2 cellular contexts compared by ENCODE assay signal in the genomic region with DNA sequence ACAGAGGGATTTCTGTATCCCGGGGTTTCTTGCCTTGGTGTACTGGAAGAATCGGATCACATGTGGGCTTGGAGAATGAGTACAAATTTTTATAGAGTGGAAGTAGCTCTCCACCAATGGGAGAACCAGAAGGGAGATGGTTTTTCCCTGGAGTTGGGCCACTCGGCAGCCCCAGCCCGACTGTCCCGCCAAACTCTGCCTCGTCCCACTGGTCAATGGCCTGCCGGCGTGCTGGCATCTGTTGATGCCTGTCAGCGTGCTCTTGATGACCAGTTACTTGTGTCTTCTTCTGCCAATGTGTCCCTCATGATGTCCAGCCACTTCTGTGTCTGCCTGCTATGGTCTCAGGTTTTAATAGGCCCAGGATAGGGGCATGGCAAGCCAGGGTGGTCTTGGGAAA.
TF ChIP-seq lines count a peak whose summit lies in the region.

No MANE protein-coding gene starts in this region.

TF ChIP-seq in GM23338, 12 proteins besides CTCF, POLR2A, EP300 and RAD21 (continues in another document):
- TF ChIP-seq POLR2AphosphoS5 (IDR thresholded peaks at IDR 0.05; ENCODE audit: low read depth) (no peak), EZH2phosphoT487 (IDR thresholded peaks at IDR 0.05; ENCODE audit: unreplicated experiment) (no peak), NANOG (IDR thresholded peaks at IDR 0.05; ENCODE audit: borderline replicate concordance) (no peak), ZNF331 (CRISPR knock-in tag; IDR thresholded peaks at IDR 0.05; ENCODE audit: low read depth) (no peak), CREB1 (CRISPR knock-in tag; IDR thresholded peaks at IDR 0.05; ENCODE audit: low read depth) (no peak), JUNB (IDR thresholded peaks at IDR 0.05; ENCODE audit: unreplicated experiment) (no peak), STAT1 (IDR thresholded peaks at IDR 0.05; ENCODE audit: unreplicated experiment) (no peak), ZNF462 (CRISPR knock-in tag; IDR thresholded peaks at IDR 0.05) (no peak)
- TF ChIP-seq, protein P1, sequence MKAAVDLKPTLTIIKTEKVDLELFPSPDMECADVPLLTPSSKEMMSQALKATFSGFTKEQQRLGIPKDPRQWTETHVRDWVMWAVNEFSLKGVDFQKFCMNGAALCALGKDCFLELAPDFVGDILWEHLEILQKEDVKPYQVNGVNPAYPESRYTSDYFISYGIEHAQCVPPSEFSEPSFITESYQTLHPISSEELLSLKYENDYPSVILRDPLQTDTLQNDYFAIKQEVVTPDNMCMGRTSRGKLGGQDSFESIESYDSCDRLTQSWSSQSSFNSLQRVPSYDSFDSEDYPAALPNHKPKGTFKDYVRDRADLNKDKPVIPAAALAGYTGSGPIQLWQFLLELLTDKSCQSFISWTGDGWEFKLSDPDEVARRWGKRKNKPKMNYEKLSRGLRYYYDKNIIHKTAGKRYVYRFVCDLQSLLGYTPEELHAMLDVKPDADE (IDR thresholded peaks at IDR 0.05): no peak
- TF ChIP-seq, protein P2, sequence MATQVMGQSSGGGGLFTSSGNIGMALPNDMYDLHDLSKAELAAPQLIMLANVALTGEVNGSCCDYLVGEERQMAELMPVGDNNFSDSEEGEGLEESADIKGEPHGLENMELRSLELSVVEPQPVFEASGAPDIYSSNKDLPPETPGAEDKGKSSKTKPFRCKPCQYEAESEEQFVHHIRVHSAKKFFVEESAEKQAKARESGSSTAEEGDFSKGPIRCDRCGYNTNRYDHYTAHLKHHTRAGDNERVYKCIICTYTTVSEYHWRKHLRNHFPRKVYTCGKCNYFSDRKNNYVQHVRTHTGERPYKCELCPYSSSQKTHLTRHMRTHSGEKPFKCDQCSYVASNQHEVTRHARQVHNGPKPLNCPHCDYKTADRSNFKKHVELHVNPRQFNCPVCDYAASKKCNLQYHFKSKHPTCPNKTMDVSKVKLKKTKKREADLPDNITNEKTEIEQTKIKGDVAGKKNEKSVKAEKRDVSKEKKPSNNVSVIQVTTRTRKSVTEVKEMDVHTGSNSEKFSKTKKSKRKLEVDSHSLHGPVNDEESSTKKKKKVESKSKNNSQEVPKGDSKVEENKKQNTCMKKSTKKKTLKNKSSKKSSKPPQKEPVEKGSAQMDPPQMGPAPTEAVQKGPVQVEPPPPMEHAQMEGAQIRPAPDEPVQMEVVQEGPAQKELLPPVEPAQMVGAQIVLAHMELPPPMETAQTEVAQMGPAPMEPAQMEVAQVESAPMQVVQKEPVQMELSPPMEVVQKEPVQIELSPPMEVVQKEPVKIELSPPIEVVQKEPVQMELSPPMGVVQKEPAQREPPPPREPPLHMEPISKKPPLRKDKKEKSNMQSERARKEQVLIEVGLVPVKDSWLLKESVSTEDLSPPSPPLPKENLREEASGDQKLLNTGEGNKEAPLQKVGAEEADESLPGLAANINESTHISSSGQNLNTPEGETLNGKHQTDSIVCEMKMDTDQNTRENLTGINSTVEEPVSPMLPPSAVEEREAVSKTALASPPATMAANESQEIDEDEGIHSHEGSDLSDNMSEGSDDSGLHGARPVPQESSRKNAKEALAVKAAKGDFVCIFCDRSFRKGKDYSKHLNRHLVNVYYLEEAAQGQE (IDR thresholded peaks at IDR 0.05; ENCODE audit: unreplicated experiment): no peak

TF ChIP-seq in H1, 55 proteins besides CTCF, POLR2A, EP300 and RAD21:
- TF ChIP-seq TBP (IDR thresholded peaks at IDR 0.05; ENCODE audit: low read depth, low read length): no peak
- TF ChIP-seq, protein P3, sequence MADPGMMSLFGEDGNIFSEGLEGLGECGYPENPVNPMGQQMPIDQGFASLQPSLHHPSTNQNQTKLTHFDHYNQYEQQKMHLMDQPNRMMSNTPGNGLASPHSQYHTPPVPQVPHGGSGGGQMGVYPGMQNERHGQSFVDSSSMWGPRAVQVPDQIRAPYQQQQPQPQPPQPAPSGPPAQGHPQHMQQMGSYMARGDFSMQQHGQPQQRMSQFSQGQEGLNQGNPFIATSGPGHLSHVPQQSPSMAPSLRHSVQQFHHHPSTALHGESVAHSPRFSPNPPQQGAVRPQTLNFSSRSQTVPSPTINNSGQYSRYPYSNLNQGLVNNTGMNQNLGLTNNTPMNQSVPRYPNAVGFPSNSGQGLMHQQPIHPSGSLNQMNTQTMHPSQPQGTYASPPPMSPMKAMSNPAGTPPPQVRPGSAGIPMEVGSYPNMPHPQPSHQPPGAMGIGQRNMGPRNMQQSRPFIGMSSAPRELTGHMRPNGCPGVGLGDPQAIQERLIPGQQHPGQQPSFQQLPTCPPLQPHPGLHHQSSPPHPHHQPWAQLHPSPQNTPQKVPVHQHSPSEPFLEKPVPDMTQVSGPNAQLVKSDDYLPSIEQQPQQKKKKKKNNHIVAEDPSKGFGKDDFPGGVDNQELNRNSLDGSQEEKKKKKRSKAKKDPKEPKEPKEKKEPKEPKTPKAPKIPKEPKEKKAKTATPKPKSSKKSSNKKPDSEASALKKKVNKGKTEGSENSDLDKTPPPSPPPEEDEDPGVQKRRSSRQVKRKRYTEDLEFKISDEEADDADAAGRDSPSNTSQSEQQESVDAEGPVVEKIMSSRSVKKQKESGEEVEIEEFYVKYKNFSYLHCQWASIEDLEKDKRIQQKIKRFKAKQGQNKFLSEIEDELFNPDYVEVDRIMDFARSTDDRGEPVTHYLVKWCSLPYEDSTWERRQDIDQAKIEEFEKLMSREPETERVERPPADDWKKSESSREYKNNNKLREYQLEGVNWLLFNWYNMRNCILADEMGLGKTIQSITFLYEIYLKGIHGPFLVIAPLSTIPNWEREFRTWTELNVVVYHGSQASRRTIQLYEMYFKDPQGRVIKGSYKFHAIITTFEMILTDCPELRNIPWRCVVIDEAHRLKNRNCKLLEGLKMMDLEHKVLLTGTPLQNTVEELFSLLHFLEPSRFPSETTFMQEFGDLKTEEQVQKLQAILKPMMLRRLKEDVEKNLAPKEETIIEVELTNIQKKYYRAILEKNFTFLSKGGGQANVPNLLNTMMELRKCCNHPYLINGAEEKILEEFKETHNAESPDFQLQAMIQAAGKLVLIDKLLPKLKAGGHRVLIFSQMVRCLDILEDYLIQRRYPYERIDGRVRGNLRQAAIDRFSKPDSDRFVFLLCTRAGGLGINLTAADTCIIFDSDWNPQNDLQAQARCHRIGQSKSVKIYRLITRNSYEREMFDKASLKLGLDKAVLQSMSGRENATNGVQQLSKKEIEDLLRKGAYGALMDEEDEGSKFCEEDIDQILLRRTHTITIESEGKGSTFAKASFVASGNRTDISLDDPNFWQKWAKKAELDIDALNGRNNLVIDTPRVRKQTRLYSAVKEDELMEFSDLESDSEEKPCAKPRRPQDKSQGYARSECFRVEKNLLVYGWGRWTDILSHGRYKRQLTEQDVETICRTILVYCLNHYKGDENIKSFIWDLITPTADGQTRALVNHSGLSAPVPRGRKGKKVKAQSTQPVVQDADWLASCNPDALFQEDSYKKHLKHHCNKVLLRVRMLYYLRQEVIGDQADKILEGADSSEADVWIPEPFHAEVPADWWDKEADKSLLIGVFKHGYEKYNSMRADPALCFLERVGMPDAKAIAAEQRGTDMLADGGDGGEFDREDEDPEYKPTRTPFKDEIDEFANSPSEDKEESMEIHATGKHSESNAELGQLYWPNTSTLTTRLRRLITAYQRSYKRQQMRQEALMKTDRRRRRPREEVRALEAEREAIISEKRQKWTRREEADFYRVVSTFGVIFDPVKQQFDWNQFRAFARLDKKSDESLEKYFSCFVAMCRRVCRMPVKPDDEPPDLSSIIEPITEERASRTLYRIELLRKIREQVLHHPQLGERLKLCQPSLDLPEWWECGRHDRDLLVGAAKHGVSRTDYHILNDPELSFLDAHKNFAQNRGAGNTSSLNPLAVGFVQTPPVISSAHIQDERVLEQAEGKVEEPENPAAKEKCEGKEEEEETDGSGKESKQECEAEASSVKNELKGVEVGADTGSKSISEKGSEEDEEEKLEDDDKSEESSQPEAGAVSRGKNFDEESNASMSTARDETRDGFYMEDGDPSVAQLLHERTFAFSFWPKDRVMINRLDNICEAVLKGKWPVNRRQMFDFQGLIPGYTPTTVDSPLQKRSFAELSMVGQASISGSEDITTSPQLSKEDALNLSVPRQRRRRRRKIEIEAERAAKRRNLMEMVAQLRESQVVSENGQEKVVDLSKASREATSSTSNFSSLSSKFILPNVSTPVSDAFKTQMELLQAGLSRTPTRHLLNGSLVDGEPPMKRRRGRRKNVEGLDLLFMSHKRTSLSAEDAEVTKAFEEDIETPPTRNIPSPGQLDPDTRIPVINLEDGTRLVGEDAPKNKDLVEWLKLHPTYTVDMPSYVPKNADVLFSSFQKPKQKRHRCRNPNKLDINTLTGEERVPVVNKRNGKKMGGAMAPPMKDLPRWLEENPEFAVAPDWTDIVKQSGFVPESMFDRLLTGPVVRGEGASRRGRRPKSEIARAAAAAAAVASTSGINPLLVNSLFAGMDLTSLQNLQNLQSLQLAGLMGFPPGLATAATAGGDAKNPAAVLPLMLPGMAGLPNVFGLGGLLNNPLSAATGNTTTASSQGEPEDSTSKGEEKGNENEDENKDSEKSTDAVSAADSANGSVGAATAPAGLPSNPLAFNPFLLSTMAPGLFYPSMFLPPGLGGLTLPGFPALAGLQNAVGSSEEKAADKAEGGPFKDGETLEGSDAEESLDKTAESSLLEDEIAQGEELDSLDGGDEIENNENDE (IDR thresholded peaks at IDR 0.05; ENCODE audit: insufficient replicate concordance, low read length): no peak
- TF ChIP-seq GTF2F1 (IDR thresholded peaks at IDR 0.05; ENCODE audit: borderline replicate concordance, low read depth, low read length): no peak
- TF ChIP-seq HDAC2 (IDR thresholded peaks at IDR 0.05; ENCODE audit: borderline replicate concordance in 1 of 2, low read depth in 2 of 2, low read length in 2 of 2): no peak
